In the genomic region with DNA sequence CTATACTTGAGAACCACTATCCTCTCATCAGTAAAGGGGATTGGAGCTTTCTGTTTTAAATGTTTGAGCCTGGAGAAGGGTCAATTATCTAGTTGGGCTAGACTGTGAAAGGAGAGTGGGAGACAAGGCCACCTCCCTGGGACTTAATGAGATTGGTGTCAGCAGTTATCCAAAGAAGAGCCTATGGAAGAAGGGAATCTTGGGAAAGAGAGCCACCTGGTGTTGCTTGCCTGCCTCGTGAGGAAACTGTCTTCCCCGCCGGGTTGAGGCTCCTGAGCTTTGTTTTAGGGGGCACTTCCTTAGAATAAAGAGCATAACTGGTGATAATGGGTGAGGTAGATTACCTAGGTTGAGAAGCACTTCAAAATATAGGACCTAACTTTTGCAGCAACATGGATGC, we compare ENCODE assay signal across 18 cellular contexts. TPM values are rescaled to one million over a fixed set of nuclear protein-coding genes. Genes with fewer than 3 reads are reported as not detected.
A peak's percentile ranks its signal among the peaks of the same experiment; 100 is the strongest.
DNase-seq lines count a peak whose midpoint lies in the region; ATAC-seq, FAIRE-seq and TF ChIP-seq lines count a peak whose summit lies in the region.
"Had no signal": no experiment of that assay in that cellular context is flagged by ENCODE, and none has a peak within 500 bp of the region (broad histone marks: within the 10 kb centered on the region; RNA-seq: fewer than 3 reads in every experiment).

No MANE protein-coding gene starts in this region.

- ATAC-seq in GM19463 (IDR thresholded peaks at IDR 0.05; ENCODE audit: unreplicated experiment): no peak
- ATAC-seq in HG03460 (IDR thresholded peaks at IDR 0.05; ENCODE audit: unreplicated experiment): no peak
- ATAC-seq: activated CD8-positive, alpha-beta T cell treated with anti-CD3 and anti-CD28 coated beads, Interleukin-2, amount 10 ng/mL, durations not matched to agents 7 days and 5 days; Right ventricle myocardium inferior had no signal

- H3K23ac ChIP-seq in H1 (ENCODE audit: insufficient read length): no peak overlapping the region

- peak; percentile 66 to 77 for TF ChIP-seq RAD21 in H1 (IDR thresholded peaks at IDR 0.05 in 1 of 2, conservative IDR thresholded peaks at IDR 0.05 in 1 of 2; ENCODE audit: low read depth in 2 of 2, low read length in 2 of 2)

- H3K18ac ChIP-seq in H1 (ENCODE audit: extremely low read depth, low read length): no peak overlapping the region

- no peak overlapping the region for H4K5ac ChIP-seq in H1 (ENCODE audit: insufficient read length, low read depth, low read length)

- H2BK20ac ChIP-seq in H1 (ENCODE audit: low read length): no peak overlapping the region

- H3K27me3 ChIP-seq in left ventricle myocardium inferior (ENCODE audit: low read depth) (no peaks in the 10 kb centered on the region), right atrium auricular region (no peaks in the 10 kb centered on the region), H1 (replicated peaks in 1 of 4; ENCODE audit: control insufficient read depth in 3 of 4, extremely low read depth in 1 of 4, insufficient read depth in 3 of 4, low read length in 3 of 4) (no peaks in the 10 kb centered on the region)
- H3K27me3 ChIP-seq: ovary had no signal

- H3K4me3 ChIP-seq in left ventricle myocardium inferior (no peak overlapping the region), right atrium auricular region (no peak overlapping the region), H1 (ENCODE audit: extremely low read depth in 1 of 4, insufficient read depth in 2 of 4, low read depth in 3 of 4, low read length in 4 of 4) (no peak overlapping the region)
- H3K4me3 ChIP-seq: ovary had no signal

- H3K36me3 ChIP-seq in left ventricle myocardium inferior: no peaks in the 10 kb centered on the region
- H3K36me3 ChIP-seq in right atrium auricular region: no peaks in the 10 kb centered on the region
- H3K36me3 ChIP-seq in H1 (ENCODE audit: control insufficient read depth in 2 of 4, insufficient read depth in 4 of 4, low read length in 3 of 4): no peaks in the 10 kb centered on the region; a peak in 1 of 8 replicates
- H3K36me3 ChIP-seq: ovary had no signal

- H3K4me1 ChIP-seq in left ventricle myocardium inferior (peaks cover 6% of the 10 kb centered on the region), right atrium auricular region (no peaks in the 10 kb centered on the region), H1 (replicated peaks in 1 of 4; ENCODE audit: control insufficient read depth in 3 of 4, insufficient read depth in 4 of 4, low read length in 3 of 4) (no peaks in the 10 kb centered on the region)

- POLR2A ChIA-PET in H1 (lab: Charles Lee; ENCODE audit: partially characterized antibody): no interaction called here

- no peak overlapping the region for H4K8ac ChIP-seq in H1 (ENCODE audit: extremely low read depth, insufficient read depth, low read length)

- WGBS in H1 (ENCODE audit: extremely low coverage in 1 of 2, insufficient coverage in 1 of 2, insufficient read length in 1 of 2, insufficient replicate concordance in 2 of 2, low coverage in 1 of 2, low lambda C conversion rate in 2 of 2, missing lambda C conversion rate in 1 of 2), 2 experiments: 56% methylated on average over 3 of the region's 3 CpGs; no CpG with 5 or more reads in 1 of the 2 experiments

- H3K56ac ChIP-seq in H1 (replicated peaks; ENCODE audit: insufficient read length, low read depth, low read length): no peak overlapping the region

- intact Hi-C loops in left ventricle myocardium inferior (cut with micrococcal nuclease): no loop called here

- no peak overlapping the region for H2BK120ac ChIP-seq in H1 (replicated peaks; ENCODE audit: low read depth, low read length)

- no peak overlapping the region for H2BK12ac ChIP-seq in H1 (ENCODE audit: low read depth, low read length)

- FAIRE-seq in H1 (lab: Jason Lieb, UNC): no peak
- FAIRE-seq: astrocyte, GM12891 had no signal

- peak; percentile 41 for TF ChIP-seq CTCF in left ventricle myocardium inferior (IDR thresholded peaks at IDR 0.05; ENCODE audit: borderline replicate concordance)
- TF ChIP-seq CTCF in right atrium auricular region (IDR thresholded peaks at IDR 0.05): no peak
- TF ChIP-seq CTCF in H1 (IDR thresholded peaks at IDR 0.05; ENCODE audit: control extremely low read depth in 1 of 3, insufficient read depth in 1 of 3, low read depth in 1 of 3, low read length in 3 of 3): peak; percentile 19 to 53 (median 53)

- CTCF ChIA-PET in H1 (lab: Charles Lee; ENCODE audit: partially characterized antibody): interaction anchor here (0.7 to 2.6 kb wide), 25 partner anchors 9 to 604 kb away, joined by 3 to 12 read pairs (median 3); no protein-coding TSS in a partner anchor

- peak overlapping the region; percentile 37; the same call in 1 of the 2 replicates for H2AFZ ChIP-seq in H1 (ENCODE audit: low read length)

- no peaks in the 10 kb centered on the region for H3K79me1 ChIP-seq in H1 (ENCODE audit: low read depth, low read length)

- TF ChIP-seq EP300 in H1 (IDR thresholded peaks at IDR 0.05; ENCODE audit: borderline replicate concordance in 1 of 2, low read depth in 2 of 2, low read length in 2 of 2): no peak

- H3K79me2 ChIP-seq in H1 (ENCODE audit: control insufficient read depth in 1 of 2, insufficient read depth in 2 of 2, low read length in 2 of 2): no peaks in the 10 kb centered on the region

- no peak overlapping the region for H2AK5ac ChIP-seq in H1 (ENCODE audit: low read depth, low read length)

- no peak for DNase-seq in left ventricle myocardium inferior
- DNase-seq in right atrium auricular region (ENCODE audit: low spot score): no peak
- peak; percentile 15 for DNase-seq in NCI-H748 (lab: John Stamatoyannopoulos, UW; ENCODE audit: unreplicated experiment)
- no peak for DNase-seq in H1 (ENCODE audit: low read depth in 1 of 2, low spot score in 2 of 2)
- DNase-seq in kidney glomerular epithelial cell (lab: John Stamatoyannopoulos, UW): no peak
- no peak for DNase-seq in OCI-M2 (lab: John Stamatoyannopoulos, UW; ENCODE audit: unreplicated experiment)
- DNase-seq: activated CD8-positive, alpha-beta T cell treated with anti-CD3 and anti-CD28 coated beads, Interleukin-2, amount 10 ng/mL, durations not matched to agents 7 days and 5 days; activated effector memory CD4-positive, alpha-beta T cell treated with anti-CD3 and anti-CD28 coated beads, Interleukin-2, amount 50 U/mL, for 16 hours; NCI-H1105 treated with DMSO at 0.1 percent for 48 hours; NCI-H510A; ovary; substantia nigra; T1000 had no signal

- no peaks in the 10 kb centered on the region for H3K23me2 ChIP-seq in H1 (ENCODE audit: low read depth, low read length)

- H2BK5ac ChIP-seq in H1 (ENCODE audit: low read depth, low read length): no peak overlapping the region

- H4K20me1 ChIP-seq in H1 (replicated peaks in 1 of 2; ENCODE audit: control insufficient read depth in 1 of 2, insufficient read depth in 2 of 2, low read length in 2 of 2): no peaks in the 10 kb centered on the region

- H3K9ac ChIP-seq in H1 (replicated peaks in 1 of 4; ENCODE audit: extremely low read depth in 1 of 4, low read depth in 3 of 4, low read length in 3 of 4): no peak overlapping the region

- H3K4ac ChIP-seq in H1 (replicated peaks; ENCODE audit: insufficient read length, low read depth, low read length): no peak overlapping the region

- no peak overlapping the region for H3K14ac ChIP-seq in H1 (ENCODE audit: insufficient read length)

- no peak overlapping the region for H3K4me2 ChIP-seq in H1 (ENCODE audit: insufficient read depth in 1 of 2, low read depth in 2 of 2, low read length in 2 of 2)

- H2BK15ac ChIP-seq in H1 (ENCODE audit: low read length): no peak overlapping the region

- H3K9me3 ChIP-seq in left ventricle myocardium inferior (replicated peaks) (no peaks in the 10 kb centered on the region), right atrium auricular region (no peaks in the 10 kb centered on the region), H1 (ENCODE audit: insufficient read depth in 2 of 2, low read depth in 1 of 2, low read length in 1 of 2) (no peaks in the 10 kb centered on the region)
- H3K9me3 ChIP-seq: ovary had no signal

- no peak for TF ChIP-seq POLR2A in H1 (IDR thresholded peaks at IDR 0.05; ENCODE audit: control extremely low read depth in 1 of 2, low read depth in 2 of 2, low read length in 2 of 2)

- no peak overlapping the region for H4K91ac ChIP-seq in H1 (replicated peaks; ENCODE audit: insufficient read length, low read length)

- H3K27ac ChIP-seq in left ventricle myocardium inferior (replicated peaks) (no peak overlapping the region), right atrium auricular region (no peak overlapping the region), H1 (ENCODE audit: low read depth, low read length) (no peak overlapping the region)
- H3K27ac ChIP-seq: ovary had no signal

TF ChIP-seq in H1, 55 proteins besides CTCF, POLR2A, EP300 and RAD21 (continues in another document):
- TF ChIP-seq SP4 (IDR thresholded peaks at IDR 0.05; ENCODE audit: low read length) (no peak), TEAD4 (IDR thresholded peaks at IDR 0.05; ENCODE audit: low read depth, low read length) (no peak), SRF (IDR thresholded peaks at IDR 0.05; ENCODE audit: low read depth, low read length) (no peak), MAX (IDR thresholded peaks at IDR 0.05) (peak; percentile 43; the same call in 1 of the 2 replicates)
- TF ChIP-seq, protein P1, sequence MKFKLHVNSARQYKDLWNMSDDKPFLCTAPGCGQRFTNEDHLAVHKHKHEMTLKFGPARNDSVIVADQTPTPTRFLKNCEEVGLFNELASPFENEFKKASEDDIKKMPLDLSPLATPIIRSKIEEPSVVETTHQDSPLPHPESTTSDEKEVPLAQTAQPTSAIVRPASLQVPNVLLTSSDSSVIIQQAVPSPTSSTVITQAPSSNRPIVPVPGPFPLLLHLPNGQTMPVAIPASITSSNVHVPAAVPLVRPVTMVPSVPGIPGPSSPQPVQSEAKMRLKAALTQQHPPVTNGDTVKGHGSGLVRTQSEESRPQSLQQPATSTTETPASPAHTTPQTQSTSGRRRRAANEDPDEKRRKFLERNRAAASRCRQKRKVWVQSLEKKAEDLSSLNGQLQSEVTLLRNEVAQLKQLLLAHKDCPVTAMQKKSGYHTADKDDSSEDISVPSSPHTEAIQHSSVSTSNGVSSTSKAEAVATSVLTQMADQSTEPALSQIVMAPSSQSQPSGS (IDR thresholded peaks at IDR 0.05; ENCODE audit: low read length): no peak

RNA-seq across cellular contexts. Expression of gene ABCB4, which starts 32.0 kb away (rescaled TPM):
- total RNA-seq in left ventricle myocardium inferior (4.2 TPM), right atrium auricular region (1 to 10 TPM; 4.2 to 7.4 TPM)
- 0.57 and 0.60 TPM in 2 replicates for total RNA-seq in H1 (2021; fragmentation: NEBNext Ultra II Directional; extraction: Animal tissue kit (Norgen Biotek cat#: 25700))
- polyA plus RNA-seq in H1 (2011; rRNA removed): 0.38 and 0.54 TPM in 2 replicates
- polyA plus RNA-seq in H1 (2011; cell fraction: cytosol; rRNA removed): 0.41 TPM
- 0.70 TPM for polyA plus RNA-seq in H1 (2011; cell fraction: nucleus; rRNA removed)
- polyA plus RNA-seq in H1 (2012, experiment 1 of 2): 0.44 to 0.78 TPM (median 0.63 TPM) in 4 replicates
- polyA plus RNA-seq in H1 (2012, experiment 2 of 2): 0.09 TPM
- polyA plus RNA-seq in H1 (2013, experiment 1 of 2): 1.6 TPM
- 1.0 TPM for polyA plus RNA-seq in H1 (2013, experiment 2 of 2)
- 1.7 TPM in 2 replicates for polyA minus RNA-seq in H1 (2011; rRNA and poly(A)+ RNA removed)
- polyA minus RNA-seq in H1 (2011; cell fraction: cytosol; rRNA and poly(A)+ RNA removed): 0.81 TPM
- 3.7 TPM for polyA minus RNA-seq in H1 (2011; cell fraction: nucleus; rRNA and poly(A)+ RNA removed)
- total RNA-seq: activated CD8-positive, alpha-beta T cell treated with anti-CD3 and anti-CD28 coated beads, Interleukin-2, amount 10 ng/mL, durations not matched to agents 7 days and 5 days had no signal

Comparison
In these comparisons a context has a peak if more than half of its experiments do, and no peak if none do; other contexts are left out.
1. CTCF ChIP-seq: peak in left ventricle myocardium inferior (single experiment) and H1 (3 of 3); none in right atrium auricular region (0 of 2).